ENCODE assay signal across 11 cellular contexts in genomic region chr16:23202166-23202565, GRCh38. TPM values are rescaled to one million over a fixed set of nuclear protein-coding genes. Genes with fewer than 3 reads are reported as not detected.
"Had no signal": no experiment of that assay in that cellular context is flagged by ENCODE, and none has a peak within 500 bp of the region (broad histone marks: within the 10 kb centered on the region; RNA-seq: fewer than 3 reads in every experiment).

No MANE protein-coding gene starts in this region.

- H3K27ac ChIP-seq: HL-60 had no signal

- FAIRE-seq: HepG2, HTR-8/SVneo, K562 had no signal

- ATAC-seq: HepG2, K562 had no signal

- H3K4me3 ChIP-seq: K562 had no signal

- H3K9ac ChIP-seq: KMS-11 had no signal

- DNase-seq: IMR-90, KBM-7, KG1 had no signal

RNA-seq across cellular contexts. Expression of gene SCNN1G, which starts 19.6 kb away (rescaled TPM):
- total RNA-seq: HepG2, HT-29, HT1080, IMR-90, K562 had no signal
- polyA plus RNA-seq: HepG2, IgD-negative memory B cell, IMR-90, K562 had no signal
